In the genomic region with DNA sequence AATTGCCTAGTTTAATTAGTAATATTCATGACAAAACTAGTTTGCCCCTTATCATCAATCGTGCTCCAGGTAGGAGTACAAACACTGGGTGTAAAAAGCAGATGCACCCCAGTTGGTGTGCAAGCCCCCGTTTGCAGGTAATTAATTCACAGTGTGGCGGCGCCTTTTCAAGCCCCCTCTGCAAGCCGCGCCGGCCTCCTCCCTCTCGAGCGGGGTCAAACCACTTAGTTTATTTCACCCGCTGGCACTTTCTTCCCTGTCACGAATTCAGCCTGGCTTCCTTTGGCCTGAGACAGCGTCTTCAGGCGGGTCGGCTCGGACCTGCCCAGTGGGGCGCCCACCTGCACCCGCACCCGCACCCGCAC, we compare ENCODE assay signal across 8 cellular contexts.
A peak's percentile ranks its signal among the peaks of the same experiment; 100 is the strongest.
DNase-seq lines count a peak whose midpoint lies in the region; ATAC-seq, FAIRE-seq and TF ChIP-seq lines count a peak whose summit lies in the region.

No MANE protein-coding gene starts in this region.

- no peaks in the 10 kb centered on the region for H3F3A ChIP-seq in PC-3 (ENCODE audit: low read length, unreplicated experiment)

- H3K27me3 ChIP-seq in PC-3 (ENCODE audit: low read length) (no peaks in the 10 kb centered on the region), gastroesophageal sphincter (no peaks in the 10 kb centered on the region), skeletal muscle satellite cell (ENCODE audit: control insufficient read depth, insufficient read depth, low read length) (peaks cover 52% of the 10 kb centered on the region)

- no peak for TF ChIP-seq POLR2A in gastroesophageal sphincter (IDR thresholded peaks at IDR 0.05)

- BruUV-seq in PC-3 (replicated peaks; lab: Mats Ljungman, UMichigan): no TSS peak

- ATAC-seq in GM19372 (IDR thresholded peaks at IDR 0.05; ENCODE audit: low read depth, unreplicated experiment) (peak; percentile 10), PC-3 (no peak), gastroesophageal sphincter (no peak), HG03139 (IDR thresholded peaks at IDR 0.05; ENCODE audit: unreplicated experiment) (no peak)

- DNase-seq in PC-3 (no peak), GM19239 (ENCODE audit: insufficient read length, low spot score) (no peak), frontal cortex (ENCODE audit: low spot score in 2 of 2) (no peak), NCI-H2081 (lab: John Stamatoyannopoulos, UW) (no peak)

- H3K9ac ChIP-seq in PC-3 (ENCODE audit: low read length) (no peak overlapping the region), skeletal muscle satellite cell (ENCODE audit: low read depth, low read length) (no peak overlapping the region)

- no peak for TF ChIP-seq EP300 in gastroesophageal sphincter (IDR thresholded peaks at IDR 0.05)

- no peaks in the 10 kb centered on the region for H3K9me2 ChIP-seq in PC-3 (replicated peaks; ENCODE audit: low read length)

- peak overlapping the region; percentile 72; the same call in 1 of the 2 replicates for H2AFZ ChIP-seq in PC-3 (ENCODE audit: low read length)

- H4K20me1 ChIP-seq in PC-3 (ENCODE audit: low read length): no peaks in the 10 kb centered on the region

- H3K79me2 ChIP-seq in PC-3 (ENCODE audit: low read length): no peaks in the 10 kb centered on the region

- FAIRE-seq in GM19239 (lab: Jason Lieb, UNC): no peak
- FAIRE-seq in frontal cortex (lab: Jason Lieb, UNC): no peak

- H3K27ac ChIP-seq in PC-3 (ENCODE audit: low read length) (no peak overlapping the region), gastroesophageal sphincter (peak overlapping the region in 3 of 4 donors; percentile 3 to 72 (median 71))

- CTCF ChIA-PET in PC-3 (lab: Charles Lee): no interaction called here

- H3K9me3 ChIP-seq in PC-3 (ENCODE audit: low read length) (no peaks in the 10 kb centered on the region), gastroesophageal sphincter (no peaks in the 10 kb centered on the region), skeletal muscle satellite cell (replicated peaks; ENCODE audit: low read length) (no peaks in the 10 kb centered on the region)

- POLR2A ChIA-PET in PC-3 (lab: Charles Lee; ENCODE audit: unreplicated experiment): no interaction called here

- WGBS in gastroesophageal sphincter (ENCODE audit: low coverage in 1 of 2), 2 donors: 4 to 6% methylated on average over 4 to 9 of the region's 19 CpGs

- H3K4me2 ChIP-seq in PC-3 (ENCODE audit: low read length) (peak overlapping the region; percentile 89), skeletal muscle satellite cell (ENCODE audit: low read length) (peak overlapping the region; percentile 88)

- no peak for TF ChIP-seq CTCF in PC-3 (conservative IDR thresholded peaks at IDR 0.05; ENCODE audit: low read depth, low read length)
- TF ChIP-seq CTCF in gastroesophageal sphincter (IDR thresholded peaks at IDR 0.05): no peak

- peak overlapping the region; percentile 70 for H3K4me3 ChIP-seq in PC-3 (ENCODE audit: low read length)
- H3K4me3 ChIP-seq in gastroesophageal sphincter: peak overlapping the region; percentile 51 to 63
- peak overlapping the region; percentile 70 for H3K4me3 ChIP-seq in skeletal muscle satellite cell (ENCODE audit: low read length)

- intact Hi-C loops in PC-3 (cut with micrococcal nuclease): loop anchor here (10.0 kb wide), 1 partner anchor 112 kb away; no protein-coding TSS in a partner anchor

- no peaks in the 10 kb centered on the region for H3K36me3 ChIP-seq in PC-3 (ENCODE audit: low read depth, low read length)
- no peaks in the 10 kb centered on the region for H3K36me3 ChIP-seq in gastroesophageal sphincter
- H3K36me3 ChIP-seq in skeletal muscle satellite cell (ENCODE audit: insufficient read depth, low read length): no peaks in the 10 kb centered on the region

- H3K4me1 ChIP-seq in PC-3 (ENCODE audit: insufficient read depth, low read length): 0 out of 2 replicates have a peak, but pooled peaks cover 9% of the 10 kb centered on the region
- H3K4me1 ChIP-seq in gastroesophageal sphincter: peaks cover 0 to 31% (median 3%) of the 10 kb centered on the region in 3 donors
- peaks cover 23% of the 10 kb centered on the region for H3K4me1 ChIP-seq in skeletal muscle satellite cell (ENCODE audit: control insufficient read depth, insufficient read depth, low read length)
